24 cellular contexts compared by ENCODE assay signal in the genomic region with DNA sequence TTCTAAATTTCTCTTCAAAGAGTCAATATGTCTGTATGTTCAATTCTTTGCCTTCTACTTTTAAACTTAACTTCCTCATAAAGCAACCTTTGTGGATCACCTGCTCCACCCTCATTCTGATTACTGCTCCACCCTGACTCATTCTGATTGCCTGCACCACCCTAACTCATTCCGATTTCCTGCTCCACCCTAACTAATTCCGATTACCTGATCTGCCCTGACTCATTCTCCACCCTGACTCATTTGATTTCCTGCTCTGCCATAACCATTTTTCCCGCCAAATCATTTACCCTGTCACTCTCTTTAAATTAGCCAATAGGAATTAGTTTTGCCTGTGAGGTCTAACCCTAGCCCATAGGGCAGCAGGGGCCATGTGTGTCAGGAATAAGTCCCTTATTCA.
"Had no signal": no experiment of that assay in that cellular context is flagged by ENCODE, and none has a peak within 500 bp of the region (broad histone marks: within the 10 kb centered on the region; RNA-seq: fewer than 3 reads in every experiment).

No MANE protein-coding gene starts in this region.

- H3K4me3 Mint-ChIP-seq: activated CD4-positive, alpha-beta memory T cell treated with anti-CD3 and anti-CD28 coated beads for 36 hours; activated T-cell treated with anti-CD3 and anti-CD28 coated beads, Interleukin-2, amount 50 U/mL, for 4 hours; activated T-helper 17 cell treated with anti-CD3 and anti-CD28 coated beads, Interleukin-2, amount 50 U/mL, for 72 hours; nephron had no signal

- FAIRE-seq: endothelial cell of umbilical vein, frontal cortex, islet of Langerhans had no signal

- DNase-seq: activated CD4-positive, alpha-beta memory T cell treated with anti-CD3 and anti-CD28 coated beads for 36 hours; activated CD4-positive, alpha-beta T cell treated with anti-CD3 and anti-CD28 coated beads for 4 hours; activated T-cell treated with anti-CD3 and anti-CD28 coated beads, Interleukin-2, amount 50 U/mL, for 4 hours; anterior cingulate cortex; cerebellar nuclear complex; colonic mucosa; dorsolateral prefrontal cortex; effector memory CD4-positive, alpha-beta T cell; esophagus squamous epithelium; glutamatergic neuron; left ventricle myocardium inferior; posterior cingulate gyrus; right cardiac atrium; stimulated activated CD4-positive, alpha-beta T cell treated with anti-CD3 and anti-CD28 coated beads, Interleukin-15, amount 100 ng/mL, for 24 hours; stimulated activated CD4-positive, alpha-beta T cell treated with anti-CD3 and anti-CD28 coated beads, Interleukin-2, amount 100 ng/mL, for 24 hours; stimulated activated naive B cell treated with anti-CD40 and anti-IgM and Interleukin-4, amounts not matched to agents 10 μg/mL and 1 μg/mL and 100 μg/mL, for 72 hours; tibial artery; upper lobe of right lung had no signal

- H3K27ac ChIP-seq: colonic mucosa, dorsolateral prefrontal cortex, esophagus squamous epithelium, left ventricle myocardium inferior, suprapubic skin, tibial artery, upper lobe of right lung had no signal

- H3K27me3 ChIP-seq: colonic mucosa, dorsolateral prefrontal cortex, esophagus squamous epithelium, suprapubic skin, tibial artery, upper lobe of right lung had no signal

- H3K4me1 ChIP-seq: colonic mucosa, esophagus squamous epithelium, left ventricle myocardium inferior, suprapubic skin, upper lobe of right lung had no signal

- H3K9me3 Mint-ChIP-seq: nephron had no signal

- H3K36me3 ChIP-seq: colonic mucosa, suprapubic skin, tibial artery, upper lobe of right lung had no signal

- H3K27me3 Mint-ChIP-seq: activated CD4-positive, alpha-beta memory T cell treated with anti-CD3 and anti-CD28 coated beads for 36 hours; activated T-helper 17 cell treated with anti-CD3 and anti-CD28 coated beads, Interleukin-2, amount 50 U/mL, for 72 hours; stimulated activated naive B cell treated with anti-CD40 and anti-IgM and Interleukin-4, amounts not matched to agents 10 μg/mL and 1 μg/mL and 100 μg/mL, for 72 hours had no signal

- H3K9me3 ChIP-seq: colonic mucosa, suprapubic skin, tibial artery had no signal

- ATAC-seq: activated T-cell treated with anti-CD3 and anti-CD28 coated beads, Interleukin-2, amount 50 U/mL, for 4 hours; activated T-helper 17 cell treated with anti-CD3 and anti-CD28 coated beads, Interleukin-2, amount 50 U/mL, for 72 hours; right cardiac atrium; stimulated activated naive B cell treated with anti-CD40 and anti-IgM and Interleukin-4, amounts not matched to agents 10 μg/mL and 1 μg/mL and 100 μg/mL, for 72 hours; upper lobe of right lung had no signal

- H3K4me3 ChIP-seq: colonic mucosa, dorsolateral prefrontal cortex, esophagus squamous epithelium, left ventricle myocardium inferior, suprapubic skin, tibial artery, upper lobe of right lung had no signal

- H3K4me1 Mint-ChIP-seq: nephron had no signal

- H3K27ac Mint-ChIP-seq: activated CD4-positive, alpha-beta memory T cell treated with anti-CD3 and anti-CD28 coated beads for 36 hours; activated T-helper 17 cell treated with anti-CD3 and anti-CD28 coated beads, Interleukin-2, amount 50 U/mL, for 72 hours; nephron; stimulated activated naive B cell treated with anti-CD40 and anti-IgM and Interleukin-4, amounts not matched to agents 10 μg/mL and 1 μg/mL and 100 μg/mL, for 72 hours had no signal
